7 cellular contexts compared by ENCODE assay signal in genomic region chr10:95693668-95694534, GRCh38. TPM values are rescaled to one million over a fixed set of nuclear protein-coding genes. Genes with fewer than 3 reads are reported as not detected.
A peak's percentile ranks its signal among the peaks of the same experiment; 100 is the strongest.
DNase-seq lines count a peak whose midpoint lies in the region; ATAC-seq and TF ChIP-seq lines count a peak whose summit lies in the region.

A gene with protein sequence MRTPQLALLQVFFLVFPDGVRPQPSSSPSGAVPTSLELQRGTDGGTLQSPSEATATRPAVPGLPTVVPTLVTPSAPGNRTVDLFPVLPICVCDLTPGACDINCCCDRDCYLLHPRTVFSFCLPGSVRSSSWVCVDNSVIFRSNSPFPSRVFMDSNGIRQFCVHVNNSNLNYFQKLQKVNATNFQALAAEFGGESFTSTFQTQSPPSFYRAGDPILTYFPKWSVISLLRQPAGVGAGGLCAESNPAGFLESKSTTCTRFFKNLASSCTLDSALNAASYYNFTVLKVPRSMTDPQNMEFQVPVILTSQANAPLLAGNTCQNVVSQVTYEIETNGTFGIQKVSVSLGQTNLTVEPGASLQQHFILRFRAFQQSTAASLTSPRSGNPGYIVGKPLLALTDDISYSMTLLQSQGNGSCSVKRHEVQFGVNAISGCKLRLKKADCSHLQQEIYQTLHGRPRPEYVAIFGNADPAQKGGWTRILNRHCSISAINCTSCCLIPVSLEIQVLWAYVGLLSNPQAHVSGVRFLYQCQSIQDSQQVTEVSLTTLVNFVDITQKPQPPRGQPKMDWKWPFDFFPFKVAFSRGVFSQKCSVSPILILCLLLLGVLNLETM (minus strand): TSS chr10:95693927. CDS start chr10:95693899, 28 bp downstream.

- ATAC-seq in GM18502 (IDR thresholded peaks at IDR 0.05; ENCODE audit: poor library complexity, unreplicated experiment) = peak; percentile 98
- ATAC-seq in HG02973 (IDR thresholded peaks at IDR 0.05; ENCODE audit: unreplicated experiment) = peak; percentile 99

- TF ChIP-seq CTCF in hepatocyte (IDR thresholded peaks at IDR 0.05; ENCODE audit: poor library complexity) = peak; percentile 100

- peak; percentile 95 for DNase-seq in NCI-H2029 (lab: John Stamatoyannopoulos, UW)
- peak; percentile 88 for DNase-seq in T-helper 9 cell
- DNase-seq in astrocyte of the hippocampus (ENCODE audit: low read depth, low spot score) = peak; percentile 100
- peak; percentile 100 for DNase-seq in hepatocyte (ENCODE audit: low spot score)
- DNase-seq in retina = peak; percentile 99

- peak within 1 kb of the TSS; percentile 27 for H2AFZ ChIP-seq in hepatocyte

- no peaks in the 10 kb centered on the region for H3K36me3 ChIP-seq in hepatocyte (replicated peaks; ENCODE audit: insufficient read depth, low read depth)

- WGBS in hepatocyte (ENCODE audit: low lambda C conversion rate, missing lambda C conversion rate) = 1% methylated on average over 53 of the region's 53 CpGs

- H3K27me3 ChIP-seq in hepatocyte = no peaks in the 10 kb centered on the region

- H3K4me2 ChIP-seq in hepatocyte = peak within 1 kb of the TSS; percentile 84

- no peaks in the 10 kb centered on the region for H4K20me1 ChIP-seq in hepatocyte (ENCODE audit: insufficient read depth, poor library complexity, severe bottlenecking)

- H3K9me3 ChIP-seq in hepatocyte (ENCODE audit: low read depth) = no peaks in the 10 kb centered on the region

- H3K9me2 ChIP-seq in hepatocyte (replicated peaks; ENCODE audit: insufficient read depth) = no peaks in the 10 kb centered on the region

- peaks cover 38% of the 10 kb centered on the region for H3K79me2 ChIP-seq in hepatocyte

- peak within 1 kb of the TSS; percentile 56 for H3K4me3 ChIP-seq in hepatocyte

- peak within 1 kb of the TSS; percentile 79 for H3K27ac ChIP-seq in hepatocyte

- peaks cover 7% of the 10 kb centered on the region for H3K4me1 ChIP-seq in hepatocyte (ENCODE audit: insufficient read depth)

RNA-seq across cellular contexts. Expression of the gene that starts here (rescaled TPM):
- total RNA-seq in hepatocyte = 46.2 and 46.4 TPM in 2 replicates
- 52.8 and 55.6 TPM in 2 replicates for polyA plus RNA-seq in hepatocyte

Comparison
In these comparisons a context has a peak if more than half of its experiments do, and no peak if none do; other contexts are left out.
1. Peak in every context shown above with its lines: DNase-seq, ATAC-seq, H3K4me3 ChIP-seq and H3K27ac ChIP-seq.